1 cellular context compared by ENCODE assay signal in the genomic region with DNA sequence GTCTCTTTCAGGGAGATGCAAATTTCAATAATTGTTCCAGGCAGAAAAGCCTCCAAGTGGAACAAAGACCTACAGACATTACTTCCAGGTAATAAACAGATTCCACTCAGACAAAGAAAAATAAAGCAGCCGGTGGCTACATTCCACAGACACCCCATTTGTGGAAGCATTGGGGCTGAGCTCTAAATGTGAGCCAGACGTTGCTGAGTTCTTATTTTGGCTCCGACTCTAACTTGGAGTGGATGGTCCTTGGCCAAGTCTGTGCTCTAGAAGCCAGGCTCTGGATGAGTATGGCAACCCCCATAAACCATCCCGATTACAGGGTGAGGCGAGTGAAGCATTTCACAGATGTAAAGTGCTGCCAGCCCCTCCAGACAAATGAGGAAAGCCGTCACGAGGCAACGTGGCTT.
TF ChIP-seq lines count a peak whose summit lies in the region.

No MANE protein-coding gene starts in this region.

TF ChIP-seq in H1, 55 proteins besides CTCF, POLR2A, EP300 and RAD21:
- TF ChIP-seq CBX8 (IDR thresholded peaks at IDR 0.05; ENCODE audit: borderline replicate concordance, low read depth, low read length) = no peak
- TF ChIP-seq MAFK (IDR thresholded peaks at IDR 0.05; ENCODE audit: low read depth, low read length) = no peak
- TF ChIP-seq, protein P1, sequence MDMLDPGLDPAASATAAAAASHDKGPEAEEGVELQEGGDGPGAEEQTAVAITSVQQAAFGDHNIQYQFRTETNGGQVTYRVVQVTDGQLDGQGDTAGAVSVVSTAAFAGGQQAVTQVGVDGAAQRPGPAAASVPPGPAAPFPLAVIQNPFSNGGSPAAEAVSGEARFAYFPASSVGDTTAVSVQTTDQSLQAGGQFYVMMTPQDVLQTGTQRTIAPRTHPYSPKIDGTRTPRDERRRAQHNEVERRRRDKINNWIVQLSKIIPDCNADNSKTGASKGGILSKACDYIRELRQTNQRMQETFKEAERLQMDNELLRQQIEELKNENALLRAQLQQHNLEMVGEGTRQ (IDR thresholded peaks at IDR 0.05; ENCODE audit: low read length) = no peak
- TF ChIP-seq NRF1 (IDR thresholded peaks at IDR 0.05; ENCODE audit: low read depth, low read length) = no peak
- TF ChIP-seq EGR1 (IDR thresholded peaks at IDR 0.05; ENCODE audit: borderline replicate concordance, low read depth, low read length) = no peak
- TF ChIP-seq, protein P2, sequence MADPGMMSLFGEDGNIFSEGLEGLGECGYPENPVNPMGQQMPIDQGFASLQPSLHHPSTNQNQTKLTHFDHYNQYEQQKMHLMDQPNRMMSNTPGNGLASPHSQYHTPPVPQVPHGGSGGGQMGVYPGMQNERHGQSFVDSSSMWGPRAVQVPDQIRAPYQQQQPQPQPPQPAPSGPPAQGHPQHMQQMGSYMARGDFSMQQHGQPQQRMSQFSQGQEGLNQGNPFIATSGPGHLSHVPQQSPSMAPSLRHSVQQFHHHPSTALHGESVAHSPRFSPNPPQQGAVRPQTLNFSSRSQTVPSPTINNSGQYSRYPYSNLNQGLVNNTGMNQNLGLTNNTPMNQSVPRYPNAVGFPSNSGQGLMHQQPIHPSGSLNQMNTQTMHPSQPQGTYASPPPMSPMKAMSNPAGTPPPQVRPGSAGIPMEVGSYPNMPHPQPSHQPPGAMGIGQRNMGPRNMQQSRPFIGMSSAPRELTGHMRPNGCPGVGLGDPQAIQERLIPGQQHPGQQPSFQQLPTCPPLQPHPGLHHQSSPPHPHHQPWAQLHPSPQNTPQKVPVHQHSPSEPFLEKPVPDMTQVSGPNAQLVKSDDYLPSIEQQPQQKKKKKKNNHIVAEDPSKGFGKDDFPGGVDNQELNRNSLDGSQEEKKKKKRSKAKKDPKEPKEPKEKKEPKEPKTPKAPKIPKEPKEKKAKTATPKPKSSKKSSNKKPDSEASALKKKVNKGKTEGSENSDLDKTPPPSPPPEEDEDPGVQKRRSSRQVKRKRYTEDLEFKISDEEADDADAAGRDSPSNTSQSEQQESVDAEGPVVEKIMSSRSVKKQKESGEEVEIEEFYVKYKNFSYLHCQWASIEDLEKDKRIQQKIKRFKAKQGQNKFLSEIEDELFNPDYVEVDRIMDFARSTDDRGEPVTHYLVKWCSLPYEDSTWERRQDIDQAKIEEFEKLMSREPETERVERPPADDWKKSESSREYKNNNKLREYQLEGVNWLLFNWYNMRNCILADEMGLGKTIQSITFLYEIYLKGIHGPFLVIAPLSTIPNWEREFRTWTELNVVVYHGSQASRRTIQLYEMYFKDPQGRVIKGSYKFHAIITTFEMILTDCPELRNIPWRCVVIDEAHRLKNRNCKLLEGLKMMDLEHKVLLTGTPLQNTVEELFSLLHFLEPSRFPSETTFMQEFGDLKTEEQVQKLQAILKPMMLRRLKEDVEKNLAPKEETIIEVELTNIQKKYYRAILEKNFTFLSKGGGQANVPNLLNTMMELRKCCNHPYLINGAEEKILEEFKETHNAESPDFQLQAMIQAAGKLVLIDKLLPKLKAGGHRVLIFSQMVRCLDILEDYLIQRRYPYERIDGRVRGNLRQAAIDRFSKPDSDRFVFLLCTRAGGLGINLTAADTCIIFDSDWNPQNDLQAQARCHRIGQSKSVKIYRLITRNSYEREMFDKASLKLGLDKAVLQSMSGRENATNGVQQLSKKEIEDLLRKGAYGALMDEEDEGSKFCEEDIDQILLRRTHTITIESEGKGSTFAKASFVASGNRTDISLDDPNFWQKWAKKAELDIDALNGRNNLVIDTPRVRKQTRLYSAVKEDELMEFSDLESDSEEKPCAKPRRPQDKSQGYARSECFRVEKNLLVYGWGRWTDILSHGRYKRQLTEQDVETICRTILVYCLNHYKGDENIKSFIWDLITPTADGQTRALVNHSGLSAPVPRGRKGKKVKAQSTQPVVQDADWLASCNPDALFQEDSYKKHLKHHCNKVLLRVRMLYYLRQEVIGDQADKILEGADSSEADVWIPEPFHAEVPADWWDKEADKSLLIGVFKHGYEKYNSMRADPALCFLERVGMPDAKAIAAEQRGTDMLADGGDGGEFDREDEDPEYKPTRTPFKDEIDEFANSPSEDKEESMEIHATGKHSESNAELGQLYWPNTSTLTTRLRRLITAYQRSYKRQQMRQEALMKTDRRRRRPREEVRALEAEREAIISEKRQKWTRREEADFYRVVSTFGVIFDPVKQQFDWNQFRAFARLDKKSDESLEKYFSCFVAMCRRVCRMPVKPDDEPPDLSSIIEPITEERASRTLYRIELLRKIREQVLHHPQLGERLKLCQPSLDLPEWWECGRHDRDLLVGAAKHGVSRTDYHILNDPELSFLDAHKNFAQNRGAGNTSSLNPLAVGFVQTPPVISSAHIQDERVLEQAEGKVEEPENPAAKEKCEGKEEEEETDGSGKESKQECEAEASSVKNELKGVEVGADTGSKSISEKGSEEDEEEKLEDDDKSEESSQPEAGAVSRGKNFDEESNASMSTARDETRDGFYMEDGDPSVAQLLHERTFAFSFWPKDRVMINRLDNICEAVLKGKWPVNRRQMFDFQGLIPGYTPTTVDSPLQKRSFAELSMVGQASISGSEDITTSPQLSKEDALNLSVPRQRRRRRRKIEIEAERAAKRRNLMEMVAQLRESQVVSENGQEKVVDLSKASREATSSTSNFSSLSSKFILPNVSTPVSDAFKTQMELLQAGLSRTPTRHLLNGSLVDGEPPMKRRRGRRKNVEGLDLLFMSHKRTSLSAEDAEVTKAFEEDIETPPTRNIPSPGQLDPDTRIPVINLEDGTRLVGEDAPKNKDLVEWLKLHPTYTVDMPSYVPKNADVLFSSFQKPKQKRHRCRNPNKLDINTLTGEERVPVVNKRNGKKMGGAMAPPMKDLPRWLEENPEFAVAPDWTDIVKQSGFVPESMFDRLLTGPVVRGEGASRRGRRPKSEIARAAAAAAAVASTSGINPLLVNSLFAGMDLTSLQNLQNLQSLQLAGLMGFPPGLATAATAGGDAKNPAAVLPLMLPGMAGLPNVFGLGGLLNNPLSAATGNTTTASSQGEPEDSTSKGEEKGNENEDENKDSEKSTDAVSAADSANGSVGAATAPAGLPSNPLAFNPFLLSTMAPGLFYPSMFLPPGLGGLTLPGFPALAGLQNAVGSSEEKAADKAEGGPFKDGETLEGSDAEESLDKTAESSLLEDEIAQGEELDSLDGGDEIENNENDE (IDR thresholded peaks at IDR 0.05; ENCODE audit: insufficient replicate concordance, low read length) = no peak
- TF ChIP-seq CTBP2 (IDR thresholded peaks at IDR 0.05; ENCODE audit: borderline replicate concordance, insufficient read depth, insufficient read length, low read length) = no peak
